ENCODE assay signal across 9 cellular contexts in the genomic region with DNA sequence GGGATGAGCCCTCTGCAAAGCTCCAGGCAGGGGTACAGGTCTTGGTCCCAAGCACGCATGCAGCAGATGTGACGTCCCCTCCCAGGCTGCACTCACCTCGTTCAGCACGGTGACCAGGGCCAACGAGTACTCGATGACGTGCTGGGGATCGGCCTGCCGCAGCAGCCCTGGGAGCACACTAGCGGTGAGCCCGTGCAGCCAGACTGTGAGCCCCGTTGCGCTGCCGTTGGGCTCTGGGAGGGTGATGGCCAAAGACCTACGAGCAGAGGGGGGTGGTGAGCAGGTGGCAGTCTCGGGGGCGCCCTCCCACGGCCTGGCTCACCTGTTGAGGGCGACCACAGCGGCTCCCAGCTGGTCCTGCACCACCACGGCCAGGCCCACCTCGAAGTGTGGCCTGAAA. TPM values are rescaled to one million over a fixed set of nuclear protein-coding genes. Genes with fewer than 3 reads are reported as not detected.
DNase-seq lines count a peak whose midpoint lies in the region; FAIRE-seq and TF ChIP-seq lines count a peak whose summit lies in the region.
"Not testable (repeated sequence)": the region's sequence is repeated elsewhere in the genome, so short reads cannot be mapped to it uniquely, and the experiment has no call there.
"Had no signal": no experiment of that assay in that cellular context is flagged by ENCODE, and none has a peak within 500 bp of the region (broad histone marks: within the 10 kb centered on the region; RNA-seq: fewer than 3 reads in every experiment).

No MANE protein-coding gene starts in this region.

- H3K79me2 ChIP-seq in trophoblast cell (ENCODE audit: control insufficient read depth, insufficient read depth, low read length, poor library complexity): not testable (repeated sequence)

- H3K4me3 ChIP-seq in H7 (ENCODE audit: insufficient read depth, low read depth, low read length): not testable (repeated sequence)
- H3K4me3 ChIP-seq in trophoblast cell (ENCODE audit: low read depth, low read length): peak overlapping the region; percentile 43

- not testable (repeated sequence) for H2BK120ac ChIP-seq in trophoblast cell (ENCODE audit: insufficient read depth, low read length, poor library complexity)

- H3K4ac ChIP-seq in trophoblast cell (ENCODE audit: low read depth, low read length): not testable (repeated sequence)

- FAIRE-seq in GM12892 (lab: Jason Lieb, UNC): not testable (repeated sequence)

- not testable (repeated sequence) for H2BK5ac ChIP-seq in trophoblast cell (ENCODE audit: low read depth, low read length, poor library complexity)

- not testable (repeated sequence) for TF ChIP-seq CTCF in RWPE1 (conservative IDR thresholded peaks at IDR 0.05; ENCODE audit: low read depth)

- not testable (repeated sequence) for H2AK5ac ChIP-seq in trophoblast cell (ENCODE audit: low read length)

- H3K36me3 ChIP-seq in H7 (replicated peaks; ENCODE audit: control insufficient read depth, insufficient read depth, low read length): not testable (repeated sequence)
- H3K36me3 ChIP-seq in trophoblast cell (ENCODE audit: control insufficient read depth in 1 of 2, insufficient read depth in 2 of 2, low read length in 2 of 2): peaks cover 51 to 53% of the 10 kb centered on the region in 2 experiments

- not testable (repeated sequence) for H3K18ac ChIP-seq in trophoblast cell (ENCODE audit: low read length)

- not testable (repeated sequence) for H2AFZ ChIP-seq in trophoblast cell (ENCODE audit: insufficient read depth, low read length, poor library complexity)

- H3K27me3 ChIP-seq in H7 (ENCODE audit: control insufficient read depth, insufficient read depth, low read length); trophoblast cell (ENCODE audit: insufficient read depth, low read length): not testable (repeated sequence)

- H3K14ac ChIP-seq in trophoblast cell (ENCODE audit: low read length): not testable (repeated sequence)

- POLR2A ChIA-PET in RWPE1 (lab: Yijun Ruan, JAX; ENCODE audit: low non-redundant PET): not testable (repeated sequence)

- not testable (repeated sequence) for H3K4me2 ChIP-seq in trophoblast cell (ENCODE audit: low read length)

- H4K12ac ChIP-seq in trophoblast cell (ENCODE audit: low read depth, low read length): not testable (repeated sequence)

- H3K79me1 ChIP-seq in trophoblast cell (ENCODE audit: low read length): not testable (repeated sequence)

- H3K23ac ChIP-seq in trophoblast cell (ENCODE audit: low read length): not testable (repeated sequence)

- not testable (repeated sequence) for TF ChIP-seq POLR2A in GM12892 (IDR thresholded peaks at IDR 0.05; ENCODE audit: low read depth, low read length)

- not testable (repeated sequence) for H3K9me3 ChIP-seq in trophoblast cell (ENCODE audit: insufficient read depth, low read depth, low read length)

- not testable (repeated sequence) for H2BK12ac ChIP-seq in trophoblast cell (ENCODE audit: low read length)

- DNase-seq in D341Med (ENCODE audit: low spot score) (peak; percentile 39), GM12892 (ENCODE audit: insufficient read length) (peak; percentile 25), H7 (peak; percentile 52), HuH-7 (ENCODE audit: low spot score) (peak; percentile 15), fibroblast of gingiva (ENCODE audit: low read depth) (peak; percentile 0)
- DNase-seq in RWPE1 (ENCODE audit: low spot score); trophoblast cell: not testable (repeated sequence)

- peak overlapping the region; percentile 30 for H3K27ac ChIP-seq in RWPE1
- not testable (repeated sequence) for H3K27ac ChIP-seq in trophoblast cell (ENCODE audit: low read depth, low read length)

- not testable (repeated sequence) for H4K8ac ChIP-seq in trophoblast cell (ENCODE audit: low read depth, low read length)

- no CpG with 5 or more reads among the region's 22 CpGs for WGBS in trophoblast cell (ENCODE audit: extremely low coverage, insufficient coverage, insufficient read length)

- H3K4me1 ChIP-seq in trophoblast cell (ENCODE audit: control insufficient read depth in 1 of 2, insufficient read depth in 2 of 2, low read length in 2 of 2): not testable (repeated sequence)

- not testable (repeated sequence) for H3K9ac ChIP-seq in trophoblast cell (ENCODE audit: low read length)

- CTCF ChIA-PET in RWPE1 (lab: Yijun Ruan, JAX): not testable (repeated sequence)

- not testable (repeated sequence) for H4K91ac ChIP-seq in trophoblast cell (ENCODE audit: low read depth, low read length)

RNA-seq across cellular contexts. Expression of gene PKD1, which starts 29.9 kb away (rescaled TPM):
- polyA plus RNA-seq in GM12892 (2012; ENCODE audit: missing spikeins): 9.3 TPM
- 45.6 and 64.4 TPM in 2 replicates for total RNA-seq in H7 (2014; rRNA removed; shearing (Covaris generic))
- 23.3 and 23.8 TPM in 2 replicates for polyA plus RNA-seq in trophoblast cell (2013)

RNA-seq across cellular contexts. Expression of gene RAB26, which starts 42.7 kb away (rescaled TPM):
- 3.2 TPM for polyA plus RNA-seq in GM12892 (2012; ENCODE audit: missing spikeins)
- 9.2 and 10.7 TPM in 2 replicates for total RNA-seq in H7 (2014; rRNA removed; shearing (Covaris generic))
- 0.60 and 0.65 TPM in 2 replicates for polyA plus RNA-seq in trophoblast cell (2013)
- total RNA-seq: CD4-positive, alpha-beta T cell had no signal
- polyA plus RNA-seq: CD14-positive monocyte had no signal

RNA-seq across cellular contexts. Expression of gene TRAF7, which starts 49.8 kb away (rescaled TPM):
- polyA plus RNA-seq in GM12892 (2012; ENCODE audit: missing spikeins): 27.8 TPM
- 147 and 153 TPM in 2 replicates for total RNA-seq in H7 (2014; rRNA removed; shearing (Covaris generic))
- 109 and 111 TPM in 2 replicates for polyA plus RNA-seq in trophoblast cell (2013)

RNA-seq across cellular contexts. Expression of gene TSC2, which starts 58.0 kb away (rescaled TPM):
- 23.7 TPM for polyA plus RNA-seq in GM12892 (2012; ENCODE audit: missing spikeins)
- 37.6 and 42.6 TPM in 2 replicates for total RNA-seq in H7 (2014; rRNA removed; shearing (Covaris generic))
- 54.5 and 58.8 TPM in 2 replicates for polyA plus RNA-seq in trophoblast cell (2013)

RNA-seq across cellular contexts. Expression of gene NTHL1, which starts 58.1 kb away (rescaled TPM):
- 8.4 TPM for polyA plus RNA-seq in GM12892 (2012; ENCODE audit: missing spikeins)
- 104 and 108 TPM in 2 replicates for total RNA-seq in H7 (2014; rRNA removed; shearing (Covaris generic))
- polyA plus RNA-seq in trophoblast cell (2013): 9.2 and 10.0 TPM in 2 replicates
